In genomic region chr3:53799338-53799865, GRCh38 we compare ENCODE assay signal across 27 cellular contexts. TPM values are rescaled to one million over a fixed set of nuclear protein-coding genes. Genes with fewer than 3 reads are reported as not detected.
"Had no signal": no experiment of that assay in that cellular context is flagged by ENCODE, and none has a peak within 500 bp of the region (broad histone marks: within the 10 kb centered on the region; RNA-seq: fewer than 3 reads in every experiment).

No MANE protein-coding gene starts in this region.

- H3K27me3 ChIP-seq: body of pancreas, cardiac muscle cell, colonic mucosa, pancreas, sigmoid colon had no signal

- H3K36me3 Mint-ChIP-seq: activated CD4-positive, alpha-beta memory T cell treated with anti-CD3 and anti-CD28 coated beads for 36 hours; activated naive CD8-positive, alpha-beta T cell; memory B cell had no signal

- ATAC-seq: body of pancreas, pancreas had no signal

- FAIRE-seq: keratinocyte, pancreas had no signal

- H3K9me3 Mint-ChIP-seq: activated CD4-positive, alpha-beta memory T cell treated with anti-CD3 and anti-CD28 coated beads for 36 hours; activated CD4-positive, alpha-beta T cell treated with anti-CD3 and anti-CD28 coated beads, Interleukin-2, amount 10 ng/mL, durations not matched to agents 24 days and 14 days; activated T-helper 2 cell treated with anti-CD3 and anti-CD28 coated beads, Interferon-gamma antibody, Interleukin-2, Interleukin-4, amounts not matched to agents 10 μg/mL and 5 μg/mL and 100 μg/mL, durations not matched to agents 14 hours and 24 hours and 36 hours; memory B cell; nephron progenitor cell had no signal

- H3K27ac ChIP-seq: body of pancreas, cardiac muscle cell, colonic mucosa, pancreas, prostate gland, sigmoid colon, thoracic aorta had no signal

- DNase-seq: activated CD4-positive, alpha-beta memory T cell treated with anti-CD3 and anti-CD28 coated beads for 36 hours; activated CD4-positive, alpha-beta T cell treated with anti-CD3 and anti-CD28 coated beads, Interleukin-2, amount 10 ng/mL, durations not matched to agents 24 days and 14 days; activated CD4-positive, CD25-positive, alpha-beta regulatory T cell treated with anti-CD3 and anti-CD28 coated beads, Interleukin-2, amount 50 U/mL, for 72 hours; activated naive CD4-positive, alpha-beta T cell treated with Interleukin-2 at 50 U/mL for 16 hours; activated T-cell treated with anti-CD3 and anti-CD28 coated beads, Interleukin-2, amount 50 U/mL, for 48 hours; anterior cingulate cortex; body of pancreas; cerebellar nuclear complex; colonic mucosa; effector memory CD4-positive, alpha-beta T cell; erythroblast; head of caudate nucleus; hippocampal formation; midbrain; nephron progenitor cell; pancreas; retina; sigmoid colon; stimulated activated naive CD4-positive, alpha-beta T cell; T-helper 2 cell had no signal

- H3K4me3 ChIP-seq: body of pancreas, cardiac muscle cell, colonic mucosa, pancreas, prostate gland, sigmoid colon, thoracic aorta had no signal

- H3K27ac Mint-ChIP-seq: activated CD4-positive, alpha-beta memory T cell treated with anti-CD3 and anti-CD28 coated beads for 36 hours; activated CD4-positive, alpha-beta T cell treated with anti-CD3 and anti-CD28 coated beads, Interleukin-2, amount 10 ng/mL, durations not matched to agents 24 days and 14 days; activated naive CD8-positive, alpha-beta T cell; activated T-helper 2 cell treated with anti-CD3 and anti-CD28 coated beads, Interferon-gamma antibody, Interleukin-2, Interleukin-4, amounts not matched to agents 10 μg/mL and 5 μg/mL and 100 μg/mL, durations not matched to agents 14 hours and 24 hours and 36 hours; memory B cell; nephron progenitor cell had no signal

- H3K27me3 Mint-ChIP-seq: activated CD4-positive, alpha-beta memory T cell treated with anti-CD3 and anti-CD28 coated beads for 36 hours had no signal

- H3K4me3 Mint-ChIP-seq: activated CD4-positive, alpha-beta memory T cell treated with anti-CD3 and anti-CD28 coated beads for 36 hours; activated CD4-positive, alpha-beta T cell treated with anti-CD3 and anti-CD28 coated beads, Interleukin-2, amount 10 ng/mL, durations not matched to agents 24 days and 14 days; activated naive CD8-positive, alpha-beta T cell; memory B cell; nephron progenitor cell had no signal

- H3K4me1 Mint-ChIP-seq: activated CD4-positive, alpha-beta T cell treated with anti-CD3 and anti-CD28 coated beads, Interleukin-2, amount 10 ng/mL, durations not matched to agents 24 days and 14 days; memory B cell had no signal

- H3K9me3 ChIP-seq: body of pancreas, colonic mucosa, pancreas, prostate gland, sigmoid colon, thoracic aorta had no signal

- H3K36me3 ChIP-seq: colonic mucosa, pancreas, prostate gland, sigmoid colon, thoracic aorta had no signal

- H3K4me1 ChIP-seq: body of pancreas, colonic mucosa, pancreas, prostate gland had no signal

RNA-seq across cellular contexts. Expression of gene CHDH, which starts 46.8 kb away (rescaled TPM):
- polyA plus RNA-seq: keratinocyte had no signal

RNA-seq across cellular contexts. Expression of gene IL17RB, which starts 47.0 kb away (rescaled TPM):
- polyA plus RNA-seq: keratinocyte had no signal
